ENCODE assay signal across 1 cellular context in the genomic region with DNA sequence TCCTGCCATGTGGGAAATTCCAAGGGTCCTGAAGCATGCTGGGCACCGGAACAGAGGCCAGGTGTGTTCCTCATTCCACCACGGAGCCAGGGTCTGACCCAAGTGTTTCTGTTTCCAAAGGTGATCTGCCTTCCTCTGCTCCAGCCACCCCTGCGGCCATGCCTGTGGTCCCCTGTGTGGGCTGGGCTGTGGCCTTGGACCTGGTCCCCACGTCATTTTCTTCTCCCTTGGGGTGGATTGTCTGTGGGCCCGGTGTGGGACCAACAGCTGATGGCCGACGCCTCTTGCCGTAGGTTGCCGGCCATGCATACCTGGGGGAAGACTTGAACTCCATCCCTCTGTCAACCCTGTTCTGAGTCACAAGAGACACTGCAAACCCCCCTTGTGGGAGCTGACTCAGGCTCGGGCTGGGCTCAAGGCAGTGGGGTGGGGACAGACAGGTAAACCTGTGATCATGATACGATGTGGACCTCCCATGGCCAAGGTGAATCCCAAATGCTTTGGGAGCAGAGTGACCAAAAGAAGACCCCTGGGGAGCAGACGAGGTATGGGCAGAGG.
TF ChIP-seq lines count a peak whose summit lies in the region.

No MANE protein-coding gene starts in this region.

TF ChIP-seq in SK-N-SH, 30 proteins besides CTCF, POLR2A, EP300 and RAD21 (continued from another document):
- TF ChIP-seq REST (IDR thresholded peaks at IDR 0.05; ENCODE audit: low read depth, low read length) (no peak), POLR2AphosphoS5 (IDR thresholded peaks at IDR 0.05; ENCODE audit: low read depth, low read length) (no peak), JUND (IDR thresholded peaks at IDR 0.05) (no peak), TCF12 (IDR thresholded peaks at IDR 0.05) (no peak)
